In the genomic region with DNA sequence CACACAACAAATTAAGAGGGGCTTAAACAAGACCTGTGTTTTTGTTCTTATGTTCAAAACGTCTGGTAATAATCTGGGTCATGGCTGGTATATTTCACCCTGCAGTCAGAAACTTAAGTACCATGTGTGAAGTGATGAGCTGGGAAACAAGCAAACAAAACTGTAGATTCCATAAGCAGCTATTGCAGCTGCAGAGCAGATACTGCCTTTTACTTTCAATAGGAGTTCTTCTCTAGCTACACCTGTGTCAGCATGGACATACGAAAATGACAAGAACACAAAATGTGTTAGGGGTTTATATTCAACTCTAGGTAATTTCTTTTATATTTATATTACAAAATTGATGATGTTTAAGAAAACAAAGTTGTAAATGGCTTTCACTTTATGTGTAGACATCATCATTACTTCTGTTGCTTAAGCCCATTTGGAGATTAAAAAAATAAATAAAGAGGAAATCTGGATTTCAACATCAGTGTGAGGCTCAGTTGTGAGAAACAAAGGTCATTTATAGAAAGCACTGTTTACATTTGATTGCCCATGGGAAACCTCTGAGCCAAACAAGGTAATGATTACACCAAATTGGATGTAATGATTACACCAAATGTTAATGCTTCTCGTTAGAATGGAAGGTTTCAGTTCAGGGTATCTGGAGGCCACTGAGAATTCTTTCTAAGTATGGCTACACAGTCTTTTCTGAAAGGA, we compare ENCODE assay signal across 10 cellular contexts.
DNase-seq lines count a peak whose midpoint lies in the region; ATAC-seq and FAIRE-seq lines count a peak whose summit lies in the region.
"Had no signal": no experiment of that assay in that cellular context is flagged by ENCODE, and none has a peak within 500 bp of the region (broad histone marks: within the 10 kb centered on the region; RNA-seq: fewer than 3 reads in every experiment).

No MANE protein-coding gene starts in this region.

- FAIRE-seq in colon (lab: Jason Lieb, UNC): peak; percentile 61
- no peak for FAIRE-seq in frontal cortex (lab: Jason Lieb, UNC)

- H3K36me3 ChIP-seq in aorta (ENCODE audit: control insufficient read depth in 1 of 2, insufficient read depth in 2 of 2, low read length in 1 of 2): no peaks in the 10 kb centered on the region

- ATAC-seq in GM18519 (IDR thresholded peaks at IDR 0.05; ENCODE audit: low FRiP score, unreplicated experiment): peak; percentile 37
- peak; percentile 78 for ATAC-seq in GM21526 (IDR thresholded peaks at IDR 0.05; ENCODE audit: low FRiP score, unreplicated experiment)
- peak; percentile 94 for ATAC-seq in HG03196 (IDR thresholded peaks at IDR 0.05; ENCODE audit: unreplicated experiment)
- no peak for ATAC-seq in aorta (ENCODE audit: low FRiP score)

- WGBS in aorta, 2 donors: 75 to 76% methylated on average over 3 of the region's 3 CpGs

- no peak overlapping the region for H3K4me3 ChIP-seq in aorta (ENCODE audit: low read length in 2 of 2)

- no peaks in the 10 kb centered on the region for H3K4me1 ChIP-seq in aorta (ENCODE audit: control insufficient read depth in 1 of 2, insufficient read depth in 2 of 2, low read length in 2 of 2)

- H3K9me3 ChIP-seq in aorta (ENCODE audit: control insufficient read depth, low read length): no peaks in the 10 kb centered on the region

- H3K27me3 ChIP-seq in aorta (ENCODE audit: control insufficient read depth in 1 of 2, insufficient read depth in 2 of 2, low read length in 1 of 2): no peaks in the 10 kb centered on the region

- no peak overlapping the region for H3K27ac ChIP-seq in aorta (ENCODE audit: low read depth in 1 of 2, low read length in 2 of 2)

- DNase-seq in HUDEP-2 (lab: John Stamatoyannopoulos, UW; ENCODE audit: unreplicated experiment in 76 of 76) (no peak), frontal cortex (ENCODE audit: low spot score in 2 of 2) (no peak), superior temporal gyrus (ENCODE audit: extremely low spot score) (no peak), aorta (no peak)
- DNase-seq: activated CD4-positive, alpha-beta T cell treated with anti-CD3 and anti-CD28 coated beads, Interleukin-2, amount 50 U/mL, for 1 hour; erythroblast had no signal

- intact Hi-C loops in aorta (cut with DNase I): no loop called here
